ENCODE assay signal across 6 cellular contexts in the genomic region with DNA sequence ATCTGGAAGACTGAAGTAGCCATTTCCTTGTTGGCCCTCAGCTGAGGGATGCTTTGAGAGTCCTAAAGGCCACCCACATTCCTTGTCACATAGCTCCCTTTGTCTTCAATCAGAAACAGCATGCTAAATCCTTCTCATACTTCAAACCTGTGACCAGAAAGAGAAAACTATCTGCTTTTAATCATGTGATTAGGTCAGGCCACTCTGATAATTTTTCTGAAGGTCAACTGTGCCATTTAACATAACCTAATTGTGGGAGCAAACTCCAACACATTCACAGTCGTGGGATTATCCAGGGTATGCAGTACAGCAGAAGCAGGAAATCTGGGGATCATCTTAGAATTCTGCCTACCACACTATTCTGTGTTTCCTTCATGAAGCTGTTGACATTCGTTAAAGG.
"Had no signal": no experiment of that assay in that cellular context is flagged by ENCODE, and none has a peak within 500 bp of the region (broad histone marks: within the 10 kb centered on the region; RNA-seq: fewer than 3 reads in every experiment).

No MANE protein-coding gene starts in this region.

- H3K4me1 ChIP-seq: HAP-1 had no signal

- H3K36me3 ChIP-seq: HAP-1 had no signal

- H3K27ac Mint-ChIP-seq: HFFc6 had no signal

- H3K4me3 ChIP-seq: GM23248, HAP-1 had no signal

- DNase-seq: GM23248, GOT3, H7, HFFc6, IMR-90 had no signal

- H3K27ac ChIP-seq: GM23248 had no signal

- H3K9ac ChIP-seq: GM23248 had no signal

- H3K4me3 Mint-ChIP-seq: HFFc6 had no signal
